Comparison of ENCODE assay signal across 15 cellular contexts in the genomic region with DNA sequence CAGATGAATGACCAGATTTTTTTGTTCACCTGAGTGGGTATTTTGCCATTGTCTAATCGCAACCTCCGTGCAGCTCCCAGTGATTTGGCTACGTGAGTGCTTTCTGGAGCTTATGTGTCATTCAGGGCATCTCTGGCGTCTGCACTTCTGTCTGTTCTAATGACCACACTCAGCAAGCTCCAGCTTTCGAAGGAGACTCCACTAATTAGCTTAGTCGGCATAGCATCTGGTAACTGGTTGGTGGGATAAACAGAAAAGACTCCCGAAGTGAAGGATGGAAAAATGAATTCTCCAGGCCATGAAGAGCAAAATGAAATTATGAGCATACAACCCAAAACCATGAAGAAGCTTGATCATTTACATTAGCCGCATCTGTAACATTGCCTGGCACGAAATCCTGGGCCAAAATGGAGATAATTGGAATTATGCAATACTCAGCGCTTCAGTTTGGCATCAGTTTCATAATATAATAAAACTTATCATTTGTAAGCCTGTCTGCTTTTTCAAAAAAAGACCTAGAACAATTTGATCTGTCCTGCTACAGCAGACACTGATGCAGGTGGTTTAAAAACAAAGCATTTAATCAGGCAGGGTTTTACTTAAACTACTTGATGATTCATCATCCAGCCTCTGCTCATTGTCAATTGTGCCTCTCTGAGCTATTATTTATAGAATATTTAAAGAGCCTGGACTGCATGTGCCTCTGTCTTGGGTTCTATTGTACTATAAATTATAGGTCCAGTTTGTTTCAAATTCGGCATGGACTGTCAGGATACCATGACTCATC.
A peak's percentile ranks its signal among the peaks of the same experiment; 100 is the strongest.
DNase-seq lines count a peak whose midpoint lies in the region; TF ChIP-seq lines count a peak whose summit lies in the region.
"Had no signal": no experiment of that assay in that cellular context is flagged by ENCODE, and none has a peak within 500 bp of the region (broad histone marks: within the 10 kb centered on the region; RNA-seq: fewer than 3 reads in every experiment).

No MANE protein-coding gene starts in this region.

- no peak overlapping the region for H3K4me3 ChIP-seq in sigmoid colon
- no peak overlapping the region for H3K4me3 ChIP-seq in endodermal cell (ENCODE audit: low read length)
- H3K4me3 ChIP-seq: GM12878, HAP-1 had no signal

- H3K36me3 ChIP-seq in sigmoid colon = no peaks in the 10 kb centered on the region
- H3K36me3 ChIP-seq in endodermal cell (ENCODE audit: control insufficient read depth, insufficient read depth, low read length) = no peaks in the 10 kb centered on the region
- H3K36me3 ChIP-seq: HAP-1 had no signal

- peaks cover 26% of the 10 kb centered on the region for H3K4me1 Mint-ChIP-seq in brain
- no peaks in the 10 kb centered on the region for H3K4me1 Mint-ChIP-seq in endodermal cell
- H3K4me1 Mint-ChIP-seq: T-cell had no signal

- H3K36me3 Mint-ChIP-seq in brain (peaks cover 8% of the 10 kb centered on the region), endodermal cell (ENCODE audit: low read depth) (no peaks in the 10 kb centered on the region)
- H3K36me3 Mint-ChIP-seq: T-cell had no signal

- H3K27ac Mint-ChIP-seq in brain (peak overlapping the region in 4 of 5 experiments; percentile 26 to 92 (median 83)), endodermal cell (no peak overlapping the region)
- H3K27ac Mint-ChIP-seq: activated T-helper 2 cell treated with anti-CD3 and anti-CD28 coated beads, Interferon-gamma antibody, Interleukin-2, Interleukin-4, amounts not matched to agents 10 μg/mL and 5 μg/mL and 100 μg/mL, durations not matched to agents 14 hours and 24 hours and 36 hours; T-cell had no signal

- H3K9me3 Mint-ChIP-seq in brain (peaks cover 0 to 6% (median 0%) of the 10 kb centered on the region in 5 experiments), endodermal cell (no peaks in the 10 kb centered on the region)

- H3K27me3 ChIP-seq in sigmoid colon (no peaks in the 10 kb centered on the region), endodermal cell (ENCODE audit: control insufficient read depth, insufficient read depth, low read length, poor library complexity, severe bottlenecking) (no peaks in the 10 kb centered on the region)

- WGBS in sigmoid colon, 2 donors = 86 to 89% methylated on average over 11 of the region's 11 CpGs
- 89 to 92% methylated on average over 9 to 11 of the region's 11 CpGs for WGBS in endodermal cell (ENCODE audit: insufficient coverage in 1 of 2, insufficient read length in 1 of 2), 2 experiments

- DNase-seq in NCI-H1105 (lab: John Stamatoyannopoulos, UW) (peak; percentile 87), NCI-H2227 (lab: John Stamatoyannopoulos, UW; ENCODE audit: unreplicated experiment) (peak; percentile 68), sigmoid colon (no peak), endodermal cell (no peak), H4 (ENCODE audit: low spot score) (no peak)
- no peak for DNase-seq in activated CD4-positive, alpha-beta T cell treated with anti-CD3 and anti-CD28 coated beads, Interleukin-2, amount 50 U/mL, for 48 hours
- DNase-seq: activated CD4-positive, alpha-beta T cell treated with anti-CD3 and anti-CD28 coated beads for 48 hours; Calu3; right cardiac atrium; T-cell had no signal

- intact Hi-C loops in sigmoid colon (cut with DNase I) = no loop called here

- no peak for TF ChIP-seq POLR2A in sigmoid colon (IDR thresholded peaks at IDR 0.05)

- peak in 1 of 4 donors; percentile 15 for TF ChIP-seq EP300 in sigmoid colon (IDR thresholded peaks at IDR 0.05)

- no peaks in the 10 kb centered on the region for H3K27me3 Mint-ChIP-seq in brain
- H3K27me3 Mint-ChIP-seq in endodermal cell (ENCODE audit: insufficient read depth) = no peaks in the 10 kb centered on the region
- H3K27me3 Mint-ChIP-seq: T-cell had no signal

- peaks cover 0 to 2% (median 0%) of the 10 kb centered on the region in 4 donors for H3K9me3 ChIP-seq in sigmoid colon
- H3K9me3 ChIP-seq in endodermal cell (ENCODE audit: control insufficient read depth, low read length) = no peaks in the 10 kb centered on the region

- H3K4me3 Mint-ChIP-seq in brain (peak overlapping the region in 1 of 5 experiments; percentile 8), endodermal cell (no peak overlapping the region)
- H3K4me3 Mint-ChIP-seq: T-cell had no signal

- peak overlapping the region in 3 of 4 donors; percentile 43 to 54 (median 51) for H3K27ac ChIP-seq in sigmoid colon
- no peak overlapping the region for H3K27ac ChIP-seq in endodermal cell (ENCODE audit: low read depth, low read length)
- H3K27ac ChIP-seq: epithelial cell of prostate had no signal

- H3K4me1 ChIP-seq in sigmoid colon = peaks cover 0 to 20% (median 3%) of the 10 kb centered on the region in 4 donors
- no peaks in the 10 kb centered on the region for H3K4me1 ChIP-seq in endodermal cell (ENCODE audit: control insufficient read depth, insufficient read depth, low read length)
- H3K4me1 ChIP-seq: HAP-1 had no signal

- TF ChIP-seq CTCF in brain (conservative IDR thresholded peaks at IDR 0.05) (no peak), sigmoid colon (IDR thresholded peaks at IDR 0.05) (no peak), endodermal cell (conservative IDR thresholded peaks at IDR 0.05) (no peak)

- no peak overlapping the region for H3K9ac ChIP-seq in endodermal cell (ENCODE audit: extremely low read depth, low read length, poor library complexity, severe bottlenecking)

Comparison
In these comparisons a context has a peak if more than half of its experiments do, and no peak if none do; other contexts are left out.
1. DNase-seq: peak in NCI-H1105 (single experiment) and NCI-H2227 (single experiment); none in sigmoid colon (single experiment), endodermal cell (single experiment), activated CD4-positive, alpha-beta T cell treated with anti-CD3 and anti-CD28 coated beads, Interleukin-2, amount 50 U/mL, for 48 hours (0 of 2) and H4 (single experiment).